12 cellular contexts compared by ENCODE assay signal in the genomic region with DNA sequence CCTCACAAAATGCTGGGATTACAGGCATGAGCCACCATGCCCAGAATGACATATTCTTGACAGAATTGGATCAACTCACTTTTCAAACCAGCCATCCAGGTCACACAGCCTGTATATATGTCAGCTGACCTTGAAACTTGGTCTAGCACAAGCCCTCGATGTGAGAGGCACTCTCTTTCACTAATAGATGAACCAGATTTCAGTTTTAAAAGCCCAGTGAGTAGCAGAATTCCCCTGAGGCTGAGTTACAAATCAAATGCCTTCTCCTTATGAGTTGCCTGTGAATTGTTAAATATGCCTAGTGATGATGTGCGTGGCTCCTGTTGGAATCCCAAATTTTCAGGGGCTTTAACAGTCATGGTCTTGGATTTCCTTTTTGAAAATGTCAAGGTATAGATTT.
DNase-seq lines count a peak whose midpoint lies in the region; ATAC-seq and TF ChIP-seq lines count a peak whose summit lies in the region.
"Had no signal": no experiment of that assay in that cellular context is flagged by ENCODE, and none has a peak within 500 bp of the region (broad histone marks: within the 10 kb centered on the region; RNA-seq: fewer than 3 reads in every experiment).

No MANE protein-coding gene starts in this region.

- ATAC-seq in GM21723 (IDR thresholded peaks at IDR 0.05; ENCODE audit: unreplicated experiment) = peak; percentile 47
- ATAC-seq in stimulated activated memory B cell treated with anti-CD40 and anti-IgM and Interleukin-4, amounts not matched to agents 10 μg/mL and 1 μg/mL and 100 μg/mL, for 72 hours = no peak
- ATAC-seq: K562 had no signal

- peaks cover 41% of the 10 kb centered on the region for H3K4me1 Mint-ChIP-seq in activated naive CD4-positive, alpha-beta T cell treated with anti-CD3 and anti-CD28 coated beads, Interleukin-2, amount 10 ng/mL, durations not matched to agents 7 days and 5 days
- peaks cover 56% of the 10 kb centered on the region for H3K4me1 Mint-ChIP-seq in stimulated activated memory B cell treated with anti-CD40 and anti-IgM and Interleukin-4, amounts not matched to agents 10 μg/mL and 1 μg/mL and 100 μg/mL, for 72 hours

- peak overlapping the region; percentile 37 for H3K27ac Mint-ChIP-seq in activated naive CD4-positive, alpha-beta T cell treated with anti-CD3 and anti-CD28 coated beads, Interleukin-2, amount 10 ng/mL, durations not matched to agents 7 days and 5 days
- peak overlapping the region; percentile 87 for H3K27ac Mint-ChIP-seq in stimulated activated memory B cell treated with anti-CD40 and anti-IgM and Interleukin-4, amounts not matched to agents 10 μg/mL and 1 μg/mL and 100 μg/mL, for 72 hours

- DNase-seq in activated naive CD4-positive, alpha-beta T cell treated with anti-CD3 and anti-CD28 coated beads, Interleukin-2, amount 10 ng/mL, durations not matched to agents 7 days and 5 days = no peak
- DNase-seq in activated naive CD4-positive, alpha-beta T cell treated with anti-CD3 and anti-CD28 coated beads, Interleukin-2, amount 50 U/mL, for 16 hours = no peak
- DNase-seq in NCI-H524 treated with DMSO at 0.1 percent for 48 hours (lab: John Stamatoyannopoulos, UW) (no peak), putamen (ENCODE audit: low spot score) (no peak)
- no peak for DNase-seq in activated CD4-positive, alpha-beta T cell treated with anti-CD3 and anti-CD28 coated beads, Interleukin-2, amount 50 U/mL, for 4 hours
- DNase-seq: DND-41, NCI-H2081 treated with DMSO at 0.1 percent for 48 hours, tibial artery had no signal

- peaks cover 13% of the 10 kb centered on the region; the same call in 1 of the 2 replicates for H3F3A ChIP-seq in OCI-LY1 (ENCODE audit: insufficient read depth, low read length)

- H3K4me3 ChIP-seq in OCI-LY1 (ENCODE audit: low read depth, low read length, poor library complexity, severe bottlenecking) = no peak overlapping the region
- H3K4me3 ChIP-seq: K562, tibial artery had no signal

- H4K20me1 ChIP-seq in OCI-LY1 (ENCODE audit: insufficient read depth, low read length) = no peaks in the 10 kb centered on the region

- no peaks in the 10 kb centered on the region for H3K9me3 Mint-ChIP-seq in activated naive CD4-positive, alpha-beta T cell treated with anti-CD3 and anti-CD28 coated beads, Interleukin-2, amount 10 ng/mL, durations not matched to agents 7 days and 5 days
- H3K9me3 Mint-ChIP-seq in stimulated activated memory B cell treated with anti-CD40 and anti-IgM and Interleukin-4, amounts not matched to agents 10 μg/mL and 1 μg/mL and 100 μg/mL, for 72 hours = no peaks in the 10 kb centered on the region

- no peaks in the 10 kb centered on the region for H3K27me3 ChIP-seq in OCI-LY1 (ENCODE audit: insufficient read depth, low read length)
- H3K27me3 ChIP-seq: tibial artery had no signal

- TF ChIP-seq CTCF in OCI-LY1 (IDR thresholded peaks at IDR 0.05; ENCODE audit: low read length) = no peak

- H3K36me3 Mint-ChIP-seq in activated naive CD4-positive, alpha-beta T cell treated with anti-CD3 and anti-CD28 coated beads, Interleukin-2, amount 10 ng/mL, durations not matched to agents 7 days and 5 days = peaks cover 40% of the 10 kb centered on the region
- no peaks in the 10 kb centered on the region for H3K36me3 Mint-ChIP-seq in stimulated activated memory B cell treated with anti-CD40 and anti-IgM and Interleukin-4, amounts not matched to agents 10 μg/mL and 1 μg/mL and 100 μg/mL, for 72 hours

- CTCF ChIA-PET in activated naive CD4-positive, alpha-beta T cell treated with anti-CD3 and anti-CD28 coated beads, Interleukin-2, amount 10 ng/mL, durations not matched to agents 7 days and 5 days (lab: Charles Lee) = interaction anchor here (1.8 kb wide), 1 partner anchor 104 kb away, joined by 4 read pairs; no protein-coding TSS in a partner anchor

- no peaks in the 10 kb centered on the region for H3K9me3 ChIP-seq in OCI-LY1 (ENCODE audit: low read length)
- H3K9me3 ChIP-seq: tibial artery had no signal

- H3K9ac ChIP-seq in OCI-LY1 (ENCODE audit: low read length) = peak overlapping the region; percentile 62

- H3K36me3 ChIP-seq in OCI-LY1 (ENCODE audit: insufficient read depth, low read length) = peaks cover 9% of the 10 kb centered on the region; the same call in 1 of the 2 replicates

- peaks cover 65% of the 10 kb centered on the region for H3K4me1 ChIP-seq in OCI-LY1 (ENCODE audit: insufficient read depth, low read length, severe bottlenecking)
- H3K4me1 ChIP-seq: tibial artery had no signal

- H3K9me2 ChIP-seq in OCI-LY1 (ENCODE audit: low read depth, low read length) = no peaks in the 10 kb centered on the region

- H3K27ac ChIP-seq in OCI-LY1 (ENCODE audit: low read depth, low read length, poor library complexity, severe bottlenecking) = peak overlapping the region; percentile 99
- H3K27ac ChIP-seq: tibial artery had no signal

- H3K27me3 Mint-ChIP-seq in activated naive CD4-positive, alpha-beta T cell treated with anti-CD3 and anti-CD28 coated beads, Interleukin-2, amount 10 ng/mL, durations not matched to agents 7 days and 5 days = no peaks in the 10 kb centered on the region
- no peaks in the 10 kb centered on the region for H3K27me3 Mint-ChIP-seq in stimulated activated memory B cell treated with anti-CD40 and anti-IgM and Interleukin-4, amounts not matched to agents 10 μg/mL and 1 μg/mL and 100 μg/mL, for 72 hours

- H3K4me2 ChIP-seq in OCI-LY1 (ENCODE audit: low read length) = peak overlapping the region; percentile 56; the same call in 1 of the 2 replicates

- H3K4me3 Mint-ChIP-seq in activated naive CD4-positive, alpha-beta T cell treated with anti-CD3 and anti-CD28 coated beads, Interleukin-2, amount 10 ng/mL, durations not matched to agents 7 days and 5 days = no peak overlapping the region
- H3K4me3 Mint-ChIP-seq in stimulated activated memory B cell treated with anti-CD40 and anti-IgM and Interleukin-4, amounts not matched to agents 10 μg/mL and 1 μg/mL and 100 μg/mL, for 72 hours = no peak overlapping the region

- no peaks in the 10 kb centered on the region for H3K79me2 ChIP-seq in OCI-LY1 (ENCODE audit: insufficient read depth, low read length)

- H2AFZ ChIP-seq in OCI-LY1 (ENCODE audit: low read length) = no peak overlapping the region
